Comparison of ENCODE assay signal across 8 cellular contexts in the genomic region with DNA sequence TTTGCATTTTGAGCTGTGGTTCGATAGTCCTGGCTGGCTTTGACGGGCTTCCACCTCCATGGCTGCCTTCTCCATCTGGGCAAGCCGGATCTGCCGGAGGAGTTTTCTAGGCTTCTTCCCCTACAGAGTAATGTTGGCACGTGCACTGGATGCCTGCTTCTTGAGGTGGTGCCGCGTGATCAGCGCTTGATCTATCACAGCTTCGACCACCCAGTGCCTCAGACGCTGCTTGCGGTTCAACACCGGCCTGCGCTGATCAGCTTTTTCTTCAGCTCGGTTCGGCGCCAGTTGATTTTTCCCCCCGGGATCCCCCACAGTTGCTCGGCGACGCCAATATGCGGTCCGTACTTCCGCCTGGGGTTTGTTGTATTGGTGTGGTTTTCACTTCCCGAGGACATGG.
"Had no signal": no experiment of that assay in that cellular context is flagged by ENCODE, and none has a peak within 500 bp of the region (broad histone marks: within the 10 kb centered on the region; RNA-seq: fewer than 3 reads in every experiment).

No MANE protein-coding gene starts in this region.

- H3K9ac ChIP-seq: GM23248 had no signal

- H3K4me3 ChIP-seq: GM23248, HAP-1 had no signal

- H3K36me3 ChIP-seq: HAP-1 had no signal

- H3K9me3 Mint-ChIP-seq: HFFc6 had no signal

- FAIRE-seq: HTR-8/SVneo had no signal

- H3K4me1 ChIP-seq: HAP-1 had no signal

- ATAC-seq: HCT116 had no signal

- H3K27ac ChIP-seq: GM23248 had no signal

- H2AFZ ChIP-seq: GM23248 had no signal

- DNase-seq: GM23248, H7, HFFc6, IMR-90, KBM-7 had no signal

- H3K27ac Mint-ChIP-seq: HFFc6 had no signal

- H3K4me3 Mint-ChIP-seq: HFFc6 had no signal
